In genomic region chr9:121359358-121360294, GRCh38 we compare ENCODE assay signal across 8 cellular contexts. TPM values are rescaled to one million over a fixed set of nuclear protein-coding genes. Genes with fewer than 3 reads are reported as not detected.
DNase-seq lines count a peak whose midpoint lies in the region; ATAC-seq and TF ChIP-seq lines count a peak whose summit lies in the region.

No MANE protein-coding gene starts in this region.

- no peak overlapping the region for H3K4me3 Mint-ChIP-seq in T-helper 1 cell treated with Interleukin-12 subunit alpha and Interleukin-12 subunit beta and Interleukin-4 antibody, amounts not matched to agents 30 μg/mL and 1 μg/mL, for 36 hours

- TF ChIP-seq EP300 in stomach (IDR thresholded peaks at IDR 0.05) = no peak

- peaks cover 27% of the 10 kb centered on the region for H3K36me3 Mint-ChIP-seq in T-helper 1 cell treated with Interleukin-12 subunit alpha and Interleukin-12 subunit beta and Interleukin-4 antibody, amounts not matched to agents 30 μg/mL and 1 μg/mL, for 36 hours (ENCODE audit: low read depth)

- no peaks in the 10 kb centered on the region for H3K9me3 Mint-ChIP-seq in T-helper 1 cell treated with Interleukin-12 subunit alpha and Interleukin-12 subunit beta and Interleukin-4 antibody, amounts not matched to agents 30 μg/mL and 1 μg/mL, for 36 hours

- H3K27ac Mint-ChIP-seq in T-helper 1 cell treated with Interleukin-12 subunit alpha and Interleukin-12 subunit beta and Interleukin-4 antibody, amounts not matched to agents 30 μg/mL and 1 μg/mL, for 36 hours = peak overlapping the region; percentile 86

- peaks cover 37 to 98% (median 74%) of the 10 kb centered on the region in 4 donors for H3K4me1 ChIP-seq in stomach

- no peak for ATAC-seq in sciatic nerve

- H3K27ac ChIP-seq in stomach = peak overlapping the region in 4 of 5 donors; percentile 71 to 95 (median 88)

- peaks cover 60% of the 10 kb centered on the region for H3K4me1 Mint-ChIP-seq in T-helper 1 cell treated with Interleukin-12 subunit alpha and Interleukin-12 subunit beta and Interleukin-4 antibody, amounts not matched to agents 30 μg/mL and 1 μg/mL, for 36 hours (ENCODE audit: low read depth)

- TF ChIP-seq POLR2A in stomach (IDR thresholded peaks at IDR 0.05) = no peak

- H3K27me3 ChIP-seq in stomach = no peaks in the 10 kb centered on the region

- no peak for TF ChIP-seq CTCF in stomach (IDR thresholded peaks at IDR 0.05)

- intact Hi-C loops in stomach (cut with DNase I; ENCODE audit: low total_unique reads) (no loop called here), sciatic nerve (cut with DNase I) (no loop called here)

- no peak overlapping the region for H3K4me3 ChIP-seq in stomach

- no peaks in the 10 kb centered on the region for H3K27me3 Mint-ChIP-seq in T-helper 1 cell treated with Interleukin-12 subunit alpha and Interleukin-12 subunit beta and Interleukin-4 antibody, amounts not matched to agents 30 μg/mL and 1 μg/mL, for 36 hours (ENCODE audit: low read depth)

- 69 to 86% (median 81%) methylated on average over 3 of the region's 3 CpGs for WGBS in stomach, 5 donors

- no peak for DNase-seq in T-helper 1 cell
- peak; percentile 64 for DNase-seq in RPMI8226
- peak; percentile 23 for DNase-seq in glomerular visceral epithelial cell (ENCODE audit: extremely low spot score)
- DNase-seq in stomach = no peak
- no peak for DNase-seq in DMS153 treated with DMSO at 0.1 percent for 48 hours (lab: John Stamatoyannopoulos, UW; ENCODE audit: unreplicated experiment)
- no peak for DNase-seq in NK-92 treated with Interleukin-12 subunit alpha and Interleukin-12 subunit beta, amount 100 ng/mL, for 24 hours (lab: John Stamatoyannopoulos, UW)
- DNase-seq in sciatic nerve (ENCODE audit: low spot score) = no peak

- no peaks in the 10 kb centered on the region for H3K9me3 ChIP-seq in stomach

- H3K36me3 ChIP-seq in stomach = peaks cover 0 to 14% (median 4%) of the 10 kb centered on the region in 4 donors

RNA-seq across cellular contexts. Expression of gene STOM, which starts 10.4 kb away (rescaled TPM):
- 100 to 1,000 TPM in 4 of 5 donors, 10 to 100 TPM in 1; 85.7 to 238 (median 137) TPM for total RNA-seq in stomach
- 100 to 1,000 TPM in 1 of 3 donors, 10 to 100 TPM in 2; 35.3 to 174 (median 45.6) TPM for polyA plus RNA-seq in stomach
- 301 TPM for total RNA-seq in sciatic nerve

Comparison
In these comparisons a context has a peak if more than half of its experiments do, and no peak if none do; other contexts are left out.
1. DNase-seq: peak in RPMI8226 (single experiment) and glomerular visceral epithelial cell (single experiment); none in T-helper 1 cell (0 of 5), stomach (single experiment), DMS153 treated with DMSO at 0.1 percent for 48 hours (single experiment), NK-92 treated with Interleukin-12 subunit alpha and Interleukin-12 subunit beta, amount 100 ng/mL, for 24 hours (single experiment) and sciatic nerve (single experiment).